Comparison of ENCODE assay signal across 2 cellular contexts in genomic region chr16:1655909-1656807, GRCh38.
TF ChIP-seq lines count a peak whose summit lies in the region.

No MANE protein-coding gene starts in this region.

TF ChIP-seq in K562, 482 proteins besides CTCF, POLR2A, EP300 and RAD21:
- TF ChIP-seq RBM25 (IDR thresholded peaks at IDR 0.05; ENCODE audit: low read depth, low read length, severe bottlenecking) = no peak
- no peak for TF ChIP-seq ZNF124 (CRISPR knock-in tag; IDR thresholded peaks at IDR 0.05)
- peak; percentile 56 for TF ChIP-seq POLR2G (IDR thresholded peaks at IDR 0.05; ENCODE audit: low read depth, low read length)
- no peak for TF ChIP-seq ELF2 (CRISPR knock-in tag; IDR thresholded peaks at IDR 0.05)
- no peak for TF ChIP-seq POLR3G (IDR thresholded peaks at IDR 0.05; ENCODE audit: extremely low read depth, insufficient read length, insufficient replicate concordance)
- TF ChIP-seq RBM22 (IDR thresholded peaks at IDR 0.05; ENCODE audit: low read depth, low read length, poor library complexity, severe bottlenecking) = peak; percentile 28
- TF ChIP-seq SLC30A9 (CRISPR knock-in tag; IDR thresholded peaks at IDR 0.05) = no peak
TF ChIP-seq in K562: peak in this region for 2.

TF ChIP-seq in HepG2, 621 proteins besides CTCF, POLR2A, EP300 and RAD21:
- TF ChIP-seq ZNF296 (CRISPR knock-in tag; conservative IDR thresholded peaks at IDR 0.05) (no peak), AGO2 (optimal IDR thresholded peaks at IDR 0.05; ENCODE audit: low read depth, low read length) (peak; percentile 63)
